In genomic region chr12:3655331-3655900, GRCh38 we compare ENCODE assay signal across 8 cellular contexts.
DNase-seq lines count a peak whose midpoint lies in the region; ATAC-seq and TF ChIP-seq lines count a peak whose summit lies in the region.

No MANE protein-coding gene starts in this region.

- CTCF ChIA-PET in OCI-LY7 (lab: Charles Lee; ENCODE audit: unreplicated experiment) = no interaction called here

- POLR2A ChIA-PET in OCI-LY7 (lab: Charles Lee) = interaction anchor here (0.6 kb wide), 1 partner anchor 604 kb away, joined by 3 read pairs; no protein-coding TSS in a partner anchor

- H3K9me3 Mint-ChIP-seq in stimulated activated effector memory CD8-positive, alpha-beta T cell treated with anti-CD3 and anti-CD28 coated beads, Interleukin-12 subunit alpha, Interleukin-12 subunit beta, amount 100 ng/mL, for 72 hours = no peaks in the 10 kb centered on the region

- H3K27ac ChIP-seq in OCI-LY7 (ENCODE audit: low read depth, low read length, poor library complexity, severe bottlenecking) = no peak overlapping the region

- no peak overlapping the region for H3K4me3 Mint-ChIP-seq in stimulated activated effector memory CD8-positive, alpha-beta T cell treated with anti-CD3 and anti-CD28 coated beads, Interleukin-12 subunit alpha, Interleukin-12 subunit beta, amount 100 ng/mL, for 72 hours

- H3K4me1 ChIP-seq in OCI-LY7 (ENCODE audit: insufficient read depth, low read length, poor library complexity, severe bottlenecking) = no peaks in the 10 kb centered on the region

- peak; percentile 51 for DNase-seq in AG08396 (ENCODE audit: low spot score)
- DNase-seq in OCI-LY7 (ENCODE audit: low spot score) = peak; percentile 10
- DNase-seq in stimulated activated effector memory CD8-positive, alpha-beta T cell treated with anti-CD3 and anti-CD28 coated beads, Interleukin-12 subunit alpha, Interleukin-12 subunit beta, amount 100 ng/mL, for 72 hours (ENCODE audit: low spot score in 2 of 2) = no peak
- no peak for DNase-seq in NOMO-1 treated with DMSO at 0.1 percent for 48 hours (lab: John Stamatoyannopoulos, UW; ENCODE audit: unreplicated experiment)

- H3K4me3 ChIP-seq in GM12875 (ENCODE audit: low read depth, low read length) (no peak overlapping the region), OCI-LY7 (ENCODE audit: low read depth, low read length, poor library complexity, severe bottlenecking) (no peak overlapping the region)

- no peaks in the 10 kb centered on the region for H3K79me2 ChIP-seq in OCI-LY7 (ENCODE audit: insufficient read depth, low read depth, low read length)

- no peak overlapping the region for H3K4me2 ChIP-seq in OCI-LY7 (ENCODE audit: low read length)

- peaks cover 13% of the 10 kb centered on the region for H3K4me1 Mint-ChIP-seq in stimulated activated effector memory CD8-positive, alpha-beta T cell treated with anti-CD3 and anti-CD28 coated beads, Interleukin-12 subunit alpha, Interleukin-12 subunit beta, amount 100 ng/mL, for 72 hours

- no peaks in the 10 kb centered on the region for H3K9me2 ChIP-seq in OCI-LY7 (ENCODE audit: insufficient read depth, low read length)

- ATAC-seq in esophagus mucosa = peak; percentile 50
- peak; percentile 75 for ATAC-seq in stimulated activated effector memory CD8-positive, alpha-beta T cell treated with anti-CD3 and anti-CD28 coated beads, Interleukin-12 subunit alpha, Interleukin-12 subunit beta, amount 100 ng/mL, for 72 hours
- no peak for ATAC-seq in GM18868 (IDR thresholded peaks at IDR 0.05; ENCODE audit: unreplicated experiment)
- no peak for ATAC-seq in GM18870 (IDR thresholded peaks at IDR 0.05; ENCODE audit: unreplicated experiment)

- H3K27ac Mint-ChIP-seq in stimulated activated effector memory CD8-positive, alpha-beta T cell treated with anti-CD3 and anti-CD28 coated beads, Interleukin-12 subunit alpha, Interleukin-12 subunit beta, amount 100 ng/mL, for 72 hours = peak overlapping the region; percentile 10

- no peaks in the 10 kb centered on the region for H4K20me1 ChIP-seq in OCI-LY7 (ENCODE audit: insufficient read depth, low read length)

- H3K36me3 Mint-ChIP-seq in stimulated activated effector memory CD8-positive, alpha-beta T cell treated with anti-CD3 and anti-CD28 coated beads, Interleukin-12 subunit alpha, Interleukin-12 subunit beta, amount 100 ng/mL, for 72 hours = peaks cover 83% of the 10 kb centered on the region

- intact Hi-C loops in OCI-LY7 (cut with micrococcal nuclease; ENCODE audit: unreplicated experiment) = loop anchor here (10.0 kb wide), 1 partner anchor 149 kb away; no protein-coding TSS in a partner anchor

- H3K36me3 ChIP-seq in OCI-LY7 (ENCODE audit: insufficient read depth, low read length) = peaks cover 58% of the 10 kb centered on the region; the same call in 1 of the 2 replicates

- peak; percentile 43; the same call in 1 of the 2 replicates for TF ChIP-seq CTCF in GM12875 (IDR thresholded peaks at IDR 0.05; ENCODE audit: borderline replicate concordance, insufficient read depth, low read depth, low read length)
- TF ChIP-seq CTCF in OCI-LY7 (conservative IDR thresholded peaks at IDR 0.05; ENCODE audit: low read length) = peak; percentile 63

- no peaks in the 10 kb centered on the region for H3K9me3 ChIP-seq in OCI-LY7 (ENCODE audit: low read length)

- no peak overlapping the region for H2AFZ ChIP-seq in OCI-LY7 (ENCODE audit: low read length)

- BruUV-seq in OCI-LY7 (replicated peaks; lab: Mats Ljungman, UMichigan) = no TSS peak

Comparison
In these comparisons a context has a peak if more than half of its experiments do, and no peak if none do; other contexts are left out.
1. DNase-seq: peak in AG08396 (single experiment) and OCI-LY7 (single experiment); none in stimulated activated effector memory CD8-positive, alpha-beta T cell treated with anti-CD3 and anti-CD28 coated beads, Interleukin-12 subunit alpha, Interleukin-12 subunit beta, amount 100 ng/mL, for 72 hours (0 of 2) and NOMO-1 treated with DMSO at 0.1 percent for 48 hours (single experiment).
2. ATAC-seq: peak in esophagus mucosa (single experiment) and stimulated activated effector memory CD8-positive, alpha-beta T cell treated with anti-CD3 and anti-CD28 coated beads, Interleukin-12 subunit alpha, Interleukin-12 subunit beta, amount 100 ng/mL, for 72 hours (single experiment); none in GM18868 (single experiment) and GM18870 (single experiment).